In the genomic region with DNA sequence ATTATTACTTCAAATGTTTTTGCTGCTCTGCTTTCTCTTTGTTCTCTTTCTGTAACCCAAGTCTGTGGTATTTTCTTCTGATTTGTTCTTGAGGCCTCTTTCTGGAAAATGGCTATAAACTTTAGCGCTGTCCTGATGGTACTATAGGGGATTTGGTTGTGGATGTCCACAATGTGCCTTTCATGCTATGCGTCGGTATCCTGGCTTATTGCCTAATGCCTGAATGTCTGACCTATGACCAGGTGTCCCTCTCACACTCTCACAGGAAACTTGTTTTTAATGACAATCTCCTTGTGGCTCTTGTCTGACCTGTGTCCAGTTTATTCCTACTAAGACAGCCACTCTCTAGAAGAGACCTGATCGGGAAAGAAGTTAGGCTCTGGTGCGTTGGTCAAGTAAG, we compare ENCODE assay signal across 25 cellular contexts.
"Had no signal": no experiment of that assay in that cellular context is flagged by ENCODE, and none has a peak within 500 bp of the region (broad histone marks: within the 10 kb centered on the region; RNA-seq: fewer than 3 reads in every experiment).

No MANE protein-coding gene starts in this region.

- H3K9me3 ChIP-seq: colonic mucosa, esophagus muscularis mucosa, esophagus squamous epithelium, gastrocnemius medialis, gastroesophageal sphincter, heart left ventricle, heart right ventricle had no signal

- H3K4me3 Mint-ChIP-seq: dendritic cell treated with granulocyte-macrophage colony-stimulating factor and Interleukin-4, amounts not matched to agents 40 ng/mL and 50 ng/mL, for 4 days; effector memory CD8-positive, alpha-beta T cell; endodermal cell had no signal

- H3K4me1 Mint-ChIP-seq: endodermal cell had no signal

- H3K27ac ChIP-seq: colonic mucosa, coronary artery, dorsolateral prefrontal cortex, epithelial cell of prostate, esophagus muscularis mucosa, esophagus squamous epithelium, foreskin keratinocyte, gastrocnemius medialis, gastroesophageal sphincter, heart left ventricle, heart right ventricle had no signal

- H3K4me1 ChIP-seq: colonic mucosa, esophagus muscularis mucosa, esophagus squamous epithelium, foreskin keratinocyte, gastrocnemius medialis, gastroesophageal sphincter, heart left ventricle, heart right ventricle had no signal

- H3K27ac Mint-ChIP-seq: dendritic cell treated with granulocyte-macrophage colony-stimulating factor and Interleukin-4, amounts not matched to agents 40 ng/mL and 50 ng/mL, for 4 days; effector memory CD8-positive, alpha-beta T cell; endodermal cell had no signal

- DNase-seq: colonic mucosa; cortex of kidney; dermis blood vessel endothelial cell; dorsolateral prefrontal cortex; effector CD4-positive, alpha-beta T cell; effector CD8-positive, alpha-beta T cell; effector memory CD4-positive, alpha-beta T cell; effector memory CD8-positive, alpha-beta T cell; endodermal cell; erythroblast; esophagus squamous epithelium; foreskin fibroblast; foreskin keratinocyte; foreskin melanocyte; gastrocnemius medialis; glutamatergic neuron; head of caudate nucleus; heart left ventricle; heart right ventricle had no signal

- H3K27me3 Mint-ChIP-seq: dendritic cell treated with granulocyte-macrophage colony-stimulating factor and Interleukin-4, amounts not matched to agents 40 ng/mL and 50 ng/mL, for 4 days had no signal

- ATAC-seq: effector memory CD8-positive, alpha-beta T cell; esophagus mucosa; foreskin keratinocyte; gastrocnemius medialis; gastroesophageal sphincter; heart left ventricle; heart right ventricle had no signal

- H3K9me3 Mint-ChIP-seq: effector memory CD8-positive, alpha-beta T cell; endodermal cell had no signal

- H3K36me3 ChIP-seq: colonic mucosa, esophagus muscularis mucosa, esophagus squamous epithelium, gastrocnemius medialis, gastroesophageal sphincter, heart left ventricle, heart right ventricle had no signal

- H3K27me3 ChIP-seq: colonic mucosa, dorsolateral prefrontal cortex, esophagus muscularis mucosa, esophagus squamous epithelium, foreskin keratinocyte, gastrocnemius medialis, gastroesophageal sphincter, heart left ventricle, heart right ventricle had no signal

- H3K4me3 ChIP-seq: colonic mucosa, coronary artery, dorsolateral prefrontal cortex, esophagus muscularis mucosa, esophagus squamous epithelium, gastrocnemius medialis, gastroesophageal sphincter, heart left ventricle, heart right ventricle had no signal
